In genomic region chr3:99966657-99967420, GRCh38 we compare ENCODE assay signal across 20 cellular contexts.
A peak's percentile ranks its signal among the peaks of the same experiment; 100 is the strongest.
DNase-seq lines count a peak whose midpoint lies in the region; ATAC-seq, FAIRE-seq and TF ChIP-seq lines count a peak whose summit lies in the region.
"Had no signal": no experiment of that assay in that cellular context is flagged by ENCODE, and none has a peak within 500 bp of the region (broad histone marks: within the 10 kb centered on the region; RNA-seq: fewer than 3 reads in every experiment).

No MANE protein-coding gene starts in this region.

- H3K27ac ChIP-seq in gastroesophageal sphincter (peak overlapping the region; percentile 73 to 77 (median 76)), prostate gland (no peak overlapping the region)
- H3K27ac ChIP-seq: C4-2B, cardiac muscle cell, neutrophil had no signal

- H3K4me1 ChIP-seq in gastroesophageal sphincter (peaks cover 3 to 57% (median 14%) of the 10 kb centered on the region in 3 donors), prostate gland (replicated peaks) (no peaks in the 10 kb centered on the region)

- no peak for FAIRE-seq in GM12891 (lab: Jason Lieb, UNC)
- FAIRE-seq: GM19239 had no signal

- H3K36me3 ChIP-seq in gastroesophageal sphincter, result no peaks in the 10 kb centered on the region
- no peaks in the 10 kb centered on the region for H3K36me3 ChIP-seq in prostate gland
- H3K36me3 ChIP-seq: cardiac muscle cell, neutrophil had no signal

- 26 to 31% methylated on average over 7 of the region's 7 CpGs for WGBS in gastroesophageal sphincter (ENCODE audit: low coverage in 1 of 2), 2 donors
- WGBS in prostate gland, result 66% methylated on average over 7 of the region's 7 CpGs

- TF ChIP-seq EP300 in gastroesophageal sphincter (IDR thresholded peaks at IDR 0.05), result no peak

- H3K4me3 ChIP-seq in AG10803 (ENCODE audit: low read length) (no peak overlapping the region), astrocyte of the spinal cord (ENCODE audit: low read depth, low read length) (no peak overlapping the region), gastroesophageal sphincter (peak overlapping the region; percentile 14 to 24), retinal pigment epithelial cell (ENCODE audit: low read length) (peak overlapping the region; percentile 2), prostate gland (no peak overlapping the region)
- H3K4me3 ChIP-seq: cardiac muscle cell had no signal

- ATAC-seq in gastroesophageal sphincter (peak; percentile 50), HG03439 (IDR thresholded peaks at IDR 0.05; ENCODE audit: unreplicated experiment) (no peak)
- ATAC-seq: activated CD4-positive, alpha-beta T cell treated with anti-CD3 and anti-CD28 coated beads for 36 hours; PC-3; stimulated activated effector memory CD8-positive, alpha-beta T cell treated with anti-CD3 and anti-CD28 coated beads, Interleukin-12 subunit alpha, Interleukin-12 subunit beta, amount 100 ng/mL, for 72 hours had no signal

- TF ChIP-seq CTCF in AG10803 (conservative IDR thresholded peaks at IDR 0.05; ENCODE audit: low read length) (no peak), astrocyte of the spinal cord (IDR thresholded peaks at IDR 0.05; ENCODE audit: low read depth, low read length) (no peak), gastroesophageal sphincter (IDR thresholded peaks at IDR 0.05) (no peak), retinal pigment epithelial cell (conservative IDR thresholded peaks at IDR 0.05; ENCODE audit: low read depth, low read length) (no peak), prostate gland (IDR thresholded peaks at IDR 0.05) (no peak)

- TF ChIP-seq POLR2A in gastroesophageal sphincter (IDR thresholded peaks at IDR 0.05) (no peak), GM12891 (IDR thresholded peaks at IDR 0.05; ENCODE audit: low read depth, low read length) (no peak), prostate gland (IDR thresholded peaks at IDR 0.05) (no peak)

- no peaks in the 10 kb centered on the region for H3K9me3 ChIP-seq in gastroesophageal sphincter
- no peaks in the 10 kb centered on the region for H3K9me3 ChIP-seq in prostate gland
- H3K9me3 ChIP-seq: neutrophil had no signal

- DNase-seq in AG10803 (ENCODE audit: low read depth) (peak; percentile 70), astrocyte of the spinal cord (ENCODE audit: low read depth, low spot score) (peak; percentile 48), retinal pigment epithelial cell (ENCODE audit: low read depth) (peak; percentile 92), GM12891 (ENCODE audit: insufficient read length, low spot score) (no peak), prostate gland (ENCODE audit: low spot score) (no peak)
- no peak for DNase-seq in activated naive CD4-positive, alpha-beta T cell treated with anti-CD3 and anti-CD28 coated beads, Interleukin-2, amount 50 U/mL, for 16 hours
- DNase-seq: activated CD4-positive, alpha-beta T cell treated with anti-CD3 and anti-CD28 coated beads for 36 hours; activated naive CD4-positive, alpha-beta T cell treated with anti-CD3 and anti-CD28 coated beads, Interleukin-2, amount 10 ng/mL, durations not matched to agents 7 days and 5 days; DMS 273 treated with DMSO at 0.1 percent for 48 hours; effector memory CD4-positive, alpha-beta T cell; NCI-H2081; NCI-H524 treated with DMSO at 0.1 percent for 48 hours; PC-3 had no signal

- intact Hi-C loops in prostate gland (cut with DNase I), result loop anchor here (5.0 kb wide), 2 partner anchors 40 to 75 kb away; no protein-coding TSS in a partner anchor

- in situ Hi-C loops in astrocyte of the spinal cord (cut with HindIII; ENCODE audit: low sequenced_read_pairs), result no loop called here

- H3K27me3 ChIP-seq in gastroesophageal sphincter (no peaks in the 10 kb centered on the region), prostate gland (replicated peaks; ENCODE audit: insufficient read depth) (no peaks in the 10 kb centered on the region)
- H3K27me3 ChIP-seq: neutrophil had no signal

TF ChIP-seq in GM12891, 5 proteins besides CTCF, POLR2A, EP300 and RAD21:
- no peak for TF ChIP-seq POLR2AphosphoS5 (IDR thresholded peaks at IDR 0.05; ENCODE audit: low read depth, low read length)
- TF ChIP-seq PAX5 (IDR thresholded peaks at IDR 0.05; ENCODE audit: insufficient read depth, low read length, severe bottlenecking), result no peak
- TF ChIP-seq POU2F2 (IDR thresholded peaks at IDR 0.05; ENCODE audit: low read depth, low read length), result no peak
- no peak for TF ChIP-seq SPI1 (IDR thresholded peaks at IDR 0.05; ENCODE audit: low read depth, low read length)
- TF ChIP-seq TAF1 (IDR thresholded peaks at IDR 0.05; ENCODE audit: low read depth, low read length), result no peak

Comparison
In these comparisons a context has a peak if more than half of its experiments do, and no peak if none do; other contexts are left out.
1. DNase-seq: peak in AG10803 (single experiment), astrocyte of the spinal cord (single experiment) and retinal pigment epithelial cell (single experiment); none in activated naive CD4-positive, alpha-beta T cell treated with anti-CD3 and anti-CD28 coated beads, Interleukin-2, amount 50 U/mL, for 16 hours (single experiment), GM12891 (single experiment) and prostate gland (single experiment).
2. H3K4me3 ChIP-seq: peak in gastroesophageal sphincter (2 of 2) and retinal pigment epithelial cell (single experiment); none in AG10803 (single experiment), astrocyte of the spinal cord (single experiment) and prostate gland (0 of 2).
3. H3K27ac ChIP-seq: peak in gastroesophageal sphincter (4 of 4); none in prostate gland (0 of 2).